In the genomic region with DNA sequence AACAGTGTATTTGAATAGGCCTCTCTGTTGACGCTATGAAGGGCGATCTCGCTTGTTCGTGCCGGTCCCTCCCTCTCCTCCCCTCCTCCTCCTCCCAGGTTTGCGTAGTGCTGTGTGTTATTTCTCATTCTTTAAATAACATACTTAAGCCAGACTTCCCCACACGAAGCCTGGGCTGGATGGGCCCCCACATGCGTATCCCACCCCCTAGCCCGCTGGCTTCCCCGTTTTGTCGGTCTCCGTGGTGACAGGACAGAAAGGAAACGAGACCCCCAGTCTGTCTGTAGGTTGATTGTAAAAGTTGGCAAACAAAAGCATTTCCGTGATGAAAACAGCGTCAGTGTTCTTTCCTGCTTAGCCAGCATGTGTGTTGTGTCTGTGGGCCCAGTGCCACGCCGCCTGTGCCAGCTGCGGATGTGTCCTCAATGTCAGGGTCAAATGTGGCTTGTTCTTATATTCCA, we compare ENCODE assay signal across 9 cellular contexts. TPM values are rescaled to one million over a fixed set of nuclear protein-coding genes. Genes with fewer than 3 reads are reported as not detected.
DNase-seq lines count a peak whose midpoint lies in the region; ATAC-seq, FAIRE-seq and TF ChIP-seq lines count a peak whose summit lies in the region.
"Had no signal": no experiment of that assay in that cellular context is flagged by ENCODE, and none has a peak within 500 bp of the region (broad histone marks: within the 10 kb centered on the region; RNA-seq: fewer than 3 reads in every experiment).

No MANE protein-coding gene starts in this region.

- no peaks in the 10 kb centered on the region for H3K9me3 ChIP-seq in pancreas

- H3K4me1 ChIP-seq in pancreas: no peaks in the 10 kb centered on the region

- H3K36me3 Mint-ChIP-seq in activated CD8-positive, alpha-beta memory T cell treated with anti-CD3 and anti-CD28 coated beads, Interleukin-2, amount 10 ng/mL, durations not matched to agents 7 days and 5 days: peaks cover 54% of the 10 kb centered on the region

- H3K27ac ChIP-seq in pancreas: peak overlapping the region in 2 of 4 donors; percentile 24 to 53

- H3K4me3 Mint-ChIP-seq in activated CD8-positive, alpha-beta memory T cell treated with anti-CD3 and anti-CD28 coated beads, Interleukin-2, amount 10 ng/mL, durations not matched to agents 7 days and 5 days: no peak overlapping the region

- ATAC-seq in pancreas (peak in 3 of 4 donors; percentile 76 to 86 (median 79)), GM18498 (IDR thresholded peaks at IDR 0.05; ENCODE audit: unreplicated experiment) (no peak), HG03039 (IDR thresholded peaks at IDR 0.05; ENCODE audit: unreplicated experiment) (no peak)
- ATAC-seq in activated CD8-positive, alpha-beta memory T cell treated with anti-CD3 and anti-CD28 coated beads, Interleukin-2, amount 10 ng/mL, durations not matched to agents 7 days and 5 days: no peak

- no peak for FAIRE-seq in pancreas (lab: Jason Lieb, UNC)

- DNase-seq in C1 segment of cervical spinal cord (lab: John Stamatoyannopoulos, UW) (peak in 8 of 14 donors; percentile 9 to 65 (median 36)), NCI-H774 (lab: John Stamatoyannopoulos, UW) (peak; percentile 61), foreskin fibroblast (peak; percentile 12 to 41), pancreas (peak in 5 of 6 donors; percentile 33 to 61 (median 46)), UCSD-AML1 (lab: John Stamatoyannopoulos, UW; ENCODE audit: unreplicated experiment) (no peak)
- DNase-seq in activated CD8-positive, alpha-beta memory T cell treated with anti-CD3 and anti-CD28 coated beads, Interleukin-2, amount 10 ng/mL, durations not matched to agents 7 days and 5 days: no peak
- DNase-seq: central memory CD4-positive, alpha-beta T cell had no signal

- peaks cover 0 to 24% (median 7%) of the 10 kb centered on the region in 3 donors for H3K36me3 ChIP-seq in pancreas

- WGBS in pancreas, 2 donors: 50 to 52% methylated on average over 18 of the region's 18 CpGs

- CTCF ChIA-PET in activated CD8-positive, alpha-beta memory T cell treated with anti-CD3 and anti-CD28 coated beads, Interleukin-2, amount 10 ng/mL, durations not matched to agents 7 days and 5 days (lab: Charles Lee): interaction anchor here (1.3 kb wide), 1 partner anchor 9 kb away, joined by 4 read pairs; no protein-coding TSS in a partner anchor

- no peaks in the 10 kb centered on the region for H3K9me3 Mint-ChIP-seq in activated CD8-positive, alpha-beta memory T cell treated with anti-CD3 and anti-CD28 coated beads, Interleukin-2, amount 10 ng/mL, durations not matched to agents 7 days and 5 days (ENCODE audit: low read depth)

- no peak for TF ChIP-seq CTCF in foreskin fibroblast (IDR thresholded peaks at IDR 0.05; ENCODE audit: low read depth, low read length)
- no peak for TF ChIP-seq CTCF in pancreas (IDR thresholded peaks at IDR 0.05)

- H3K27ac Mint-ChIP-seq in activated CD8-positive, alpha-beta memory T cell treated with anti-CD3 and anti-CD28 coated beads, Interleukin-2, amount 10 ng/mL, durations not matched to agents 7 days and 5 days: no peak overlapping the region

- no peak overlapping the region for H3K4me3 ChIP-seq in foreskin fibroblast (ENCODE audit: low read depth in 1 of 2, low read length in 2 of 2)
- no peak overlapping the region for H3K4me3 ChIP-seq in pancreas

- peaks cover 29% of the 10 kb centered on the region for H3K4me1 Mint-ChIP-seq in activated CD8-positive, alpha-beta memory T cell treated with anti-CD3 and anti-CD28 coated beads, Interleukin-2, amount 10 ng/mL, durations not matched to agents 7 days and 5 days

- no peaks in the 10 kb centered on the region for H3K27me3 Mint-ChIP-seq in activated CD8-positive, alpha-beta memory T cell treated with anti-CD3 and anti-CD28 coated beads, Interleukin-2, amount 10 ng/mL, durations not matched to agents 7 days and 5 days

- H3K27me3 ChIP-seq in pancreas: no peaks in the 10 kb centered on the region

- intact Hi-C loops in pancreas (cut with DNase I): no loop called here

RNA-seq across cellular contexts. Expression of gene FAM118A, which starts 27.3 kb away (rescaled TPM):
- total RNA-seq in pancreas: 10 to 100 TPM in 2 of 6 donors, 1 to 10 TPM in 4; 7.1 to 25.4 (median 8.2) TPM
- 100 to 1,000 TPM in 1 of 2 donors, 10 to 100 TPM in 1; 19.0 to 127 TPM for polyA plus RNA-seq in pancreas
- 10 to 100 TPM; 58.8 to 75.0 TPM for total RNA-seq in activated CD8-positive, alpha-beta memory T cell treated with anti-CD3 and anti-CD28 coated beads, Interleukin-2, amount 10 ng/mL, durations not matched to agents 7 days and 5 days

RNA-seq across cellular contexts. Expression of gene UPK3A, which starts 52.3 kb away (rescaled TPM):
- not detected for total RNA-seq in pancreas
- under 1 TPM in 1 of 2 donors, not detected in 1; 0.21 TPM for polyA plus RNA-seq in pancreas
- not detected for total RNA-seq in activated CD8-positive, alpha-beta memory T cell treated with anti-CD3 and anti-CD28 coated beads, Interleukin-2, amount 10 ng/mL, durations not matched to agents 7 days and 5 days

Comparison
In these comparisons a context has a peak if more than half of its experiments do, and no peak if none do; other contexts are left out.
1. DNase-seq: peak in C1 segment of cervical spinal cord (8 of 14), NCI-H774 (single experiment), foreskin fibroblast (2 of 2) and pancreas (5 of 6); none in activated CD8-positive, alpha-beta memory T cell treated with anti-CD3 and anti-CD28 coated beads, Interleukin-2, amount 10 ng/mL, durations not matched to agents 7 days and 5 days (single experiment) and UCSD-AML1 (single experiment).
2. ATAC-seq: peak in pancreas (3 of 4); none in GM18498 (single experiment), HG03039 (single experiment) and activated CD8-positive, alpha-beta memory T cell treated with anti-CD3 and anti-CD28 coated beads, Interleukin-2, amount 10 ng/mL, durations not matched to agents 7 days and 5 days (single experiment).